1 cellular context compared by ENCODE assay signal in the genomic region with DNA sequence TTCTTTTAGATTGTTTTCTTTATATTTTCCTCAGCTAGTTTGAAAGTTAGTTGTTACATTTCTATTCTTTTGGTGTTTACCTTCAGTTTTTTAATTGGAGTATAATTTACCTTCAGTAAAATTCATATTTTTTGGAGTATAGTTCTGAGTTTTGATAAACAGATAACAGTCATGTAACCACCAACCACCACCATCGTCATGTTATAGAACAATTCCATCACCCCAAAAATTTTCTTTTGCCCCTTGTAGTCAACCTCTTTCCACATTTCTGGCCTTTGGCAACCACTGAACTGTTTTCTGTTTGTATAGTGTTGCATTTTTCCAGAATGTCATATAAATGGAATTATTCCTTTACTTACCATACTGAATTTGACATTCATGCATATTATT.
TF ChIP-seq lines count a peak whose summit lies in the region.

No MANE protein-coding gene starts in this region.

TF ChIP-seq in IMR-90, 13 proteins besides CTCF, POLR2A, EP300 and RAD21:
- no peak for TF ChIP-seq CEBPB (IDR thresholded peaks at IDR 0.05; ENCODE audit: low read depth, low read length)
- no peak for TF ChIP-seq NFE2L2 (IDR thresholded peaks at IDR 0.05; ENCODE audit: low read depth, low read length)
- no peak for TF ChIP-seq MXI1 (IDR thresholded peaks at IDR 0.05; ENCODE audit: borderline replicate concordance, low read depth, low read length)
- no peak for TF ChIP-seq SMC3 (IDR thresholded peaks at IDR 0.05; ENCODE audit: low read depth, low read length)
- TF ChIP-seq, protein P1, sequence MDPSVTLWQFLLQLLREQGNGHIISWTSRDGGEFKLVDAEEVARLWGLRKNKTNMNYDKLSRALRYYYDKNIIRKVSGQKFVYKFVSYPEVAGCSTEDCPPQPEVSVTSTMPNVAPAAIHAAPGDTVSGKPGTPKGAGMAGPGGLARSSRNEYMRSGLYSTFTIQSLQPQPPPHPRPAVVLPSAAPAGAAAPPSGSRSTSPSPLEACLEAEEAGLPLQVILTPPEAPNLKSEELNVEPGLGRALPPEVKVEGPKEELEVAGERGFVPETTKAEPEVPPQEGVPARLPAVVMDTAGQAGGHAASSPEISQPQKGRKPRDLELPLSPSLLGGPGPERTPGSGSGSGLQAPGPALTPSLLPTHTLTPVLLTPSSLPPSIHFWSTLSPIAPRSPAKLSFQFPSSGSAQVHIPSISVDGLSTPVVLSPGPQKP (IDR thresholded peaks at IDR 0.05; ENCODE audit: borderline replicate concordance, low read depth, low read length), result no peak
- TF ChIP-seq BHLHE40 (IDR thresholded peaks at IDR 0.05; ENCODE audit: low read depth, low read length), result no peak
- TF ChIP-seq FOS (IDR thresholded peaks at IDR 0.05; ENCODE audit: low read depth, low read length), result no peak
- TF ChIP-seq, protein P2, sequence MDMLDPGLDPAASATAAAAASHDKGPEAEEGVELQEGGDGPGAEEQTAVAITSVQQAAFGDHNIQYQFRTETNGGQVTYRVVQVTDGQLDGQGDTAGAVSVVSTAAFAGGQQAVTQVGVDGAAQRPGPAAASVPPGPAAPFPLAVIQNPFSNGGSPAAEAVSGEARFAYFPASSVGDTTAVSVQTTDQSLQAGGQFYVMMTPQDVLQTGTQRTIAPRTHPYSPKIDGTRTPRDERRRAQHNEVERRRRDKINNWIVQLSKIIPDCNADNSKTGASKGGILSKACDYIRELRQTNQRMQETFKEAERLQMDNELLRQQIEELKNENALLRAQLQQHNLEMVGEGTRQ (IDR thresholded peaks at IDR 0.05; ENCODE audit: low read depth, low read length), result no peak
- no peak for TF ChIP-seq RFX5 (IDR thresholded peaks at IDR 0.05; ENCODE audit: low read depth, low read length)
- TF ChIP-seq MAFK (IDR thresholded peaks at IDR 0.05; ENCODE audit: low read depth, low read length), result no peak
- no peak for TF ChIP-seq MAZ (IDR thresholded peaks at IDR 0.05; ENCODE audit: borderline replicate concordance, low read depth, low read length)
